20 cellular contexts compared by ENCODE assay signal in the genomic region with DNA sequence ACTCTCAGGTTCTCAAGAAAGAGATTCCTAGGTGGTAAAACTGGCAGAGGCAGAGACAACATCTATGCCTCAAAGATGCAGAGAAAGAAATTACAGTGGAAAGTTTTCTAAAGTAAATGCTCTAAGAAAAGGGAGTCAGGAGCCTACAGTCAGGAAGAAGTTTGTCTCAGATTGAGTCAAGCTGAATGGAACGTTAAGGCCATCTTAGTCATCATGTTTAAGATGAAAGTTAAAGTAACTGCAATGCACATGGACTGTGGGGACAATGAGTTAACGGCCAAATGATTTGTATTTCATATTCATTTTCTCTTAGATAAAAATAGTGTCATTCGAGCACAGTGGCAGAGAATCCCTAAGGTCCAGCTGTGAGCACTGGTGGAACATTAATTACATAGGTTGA.
"Had no signal": no experiment of that assay in that cellular context is flagged by ENCODE, and none has a peak within 500 bp of the region (broad histone marks: within the 10 kb centered on the region; RNA-seq: fewer than 3 reads in every experiment).

No MANE protein-coding gene starts in this region.

- H3K9ac ChIP-seq: neural progenitor cell had no signal

- H3K9me3 ChIP-seq: ovary, right atrium auricular region, sigmoid colon, stomach had no signal

- H3K4me3 ChIP-seq: heart left ventricle, lung, neural progenitor cell, ovary, right atrium auricular region, sigmoid colon, skin epidermis, stomach had no signal

- H3K4me1 ChIP-seq: foreskin keratinocyte, heart left ventricle, neural progenitor cell, right atrium auricular region, sigmoid colon, stomach had no signal

- H2AFZ ChIP-seq: neural progenitor cell had no signal

- H3K27me3 ChIP-seq: foreskin keratinocyte, heart left ventricle, neural progenitor cell, ovary, right atrium auricular region, sigmoid colon, stomach had no signal

- DNase-seq: dermis blood vessel endothelial cell; foreskin keratinocyte; heart left ventricle; hippocampal formation; left colon; left ventricle myocardium superior; mesenchymal stem cell; midbrain; nucleus accumbens; ovary; sigmoid colon; stimulated activated CD4-positive, alpha-beta T cell treated with anti-CD3 and anti-CD28 coated beads, Interleukin-2, amount 100 ng/mL, for 24 hours; stimulated activated CD4-positive, alpha-beta T cell treated with anti-CD3 and anti-CD28 coated beads, Interleukin-4, amount 100 ng/mL, for 4 hours; stimulated activated naive B cell treated with anti-CD40 and anti-IgM and Interleukin-4, amounts not matched to agents 10 μg/mL and 1 μg/mL and 100 μg/mL, for 72 hours; stomach had no signal

- H3K27ac ChIP-seq: foreskin keratinocyte, heart left ventricle, neural progenitor cell, ovary, right atrium auricular region, sigmoid colon, skin epidermis, stomach had no signal

- H3K36me3 ChIP-seq: heart left ventricle, neural progenitor cell, ovary, right atrium auricular region, sigmoid colon, stomach had no signal

- H3K4me2 ChIP-seq: neural progenitor cell had no signal

- ATAC-seq: foreskin keratinocyte; heart left ventricle; left colon; left ventricle myocardium superior; natural killer cell treated with Interleukin-12 subunit alpha and Interleukin-12 subunit beta and Interleukin-15 and Interleukin-18, amount 100 ng/mL, for 72 hours; stimulated activated naive B cell treated with anti-CD40 and anti-IgM and Interleukin-4, amounts not matched to agents 10 μg/mL and 1 μg/mL and 100 μg/mL, for 72 hours had no signal
